ENCODE assay signal across 8 cellular contexts in genomic region chr1:39902121-39902807, GRCh38. TPM values are rescaled to one million over a fixed set of nuclear protein-coding genes. Genes with fewer than 3 reads are reported as not detected.
DNase-seq lines count a peak whose midpoint lies in the region; ATAC-seq lines count a peak whose summit lies in the region.

No MANE protein-coding gene starts in this region.

- H3K4me3 ChIP-seq in ectodermal cell (ENCODE audit: insufficient read depth, low read depth, low read length), result peak overlapping the region; percentile 81

- H3K9me3 ChIP-seq in ectodermal cell (ENCODE audit: control insufficient read depth, low read length), result no peaks in the 10 kb centered on the region

- H3K27ac ChIP-seq in ectodermal cell (ENCODE audit: insufficient read depth, low read depth, low read length, poor library complexity, severe bottlenecking), result no peak overlapping the region

- DNase-seq in NCI-H2227 (lab: John Stamatoyannopoulos, UW; ENCODE audit: unreplicated experiment), result peak; percentile 84
- peak; percentile 32 to 37 for DNase-seq in activated CD4-positive, alpha-beta T cell treated with anti-CD3 and anti-CD28 coated beads, Interleukin-2, amount 50 U/mL, for 24 hours (ENCODE audit: low read depth in 1 of 2, low spot score in 1 of 2)
- DNase-seq in medulla oblongata (ENCODE audit: extremely low spot score), result peak; percentile 55
- peak; percentile 32 for DNase-seq in stimulated activated CD8-positive, alpha-beta memory T cell treated with anti-CD3 and anti-CD28 coated beads, Interleukin-15, amount 100 ng/mL, for 1 hour (ENCODE audit: low read depth)

- peaks cover 14% of the 10 kb centered on the region for H3K4me1 ChIP-seq in ectodermal cell (ENCODE audit: control insufficient read depth, insufficient read depth, low read length)

- no peaks in the 10 kb centered on the region for H3K36me3 ChIP-seq in ectodermal cell (ENCODE audit: control insufficient read depth, insufficient read depth, low read length)

- WGBS in ectodermal cell, 2 experiments, result 5 to 7% methylated on average over 46 of the region's 46 CpGs

- peaks cover 20% of the 10 kb centered on the region for H3K27me3 ChIP-seq in ectodermal cell (ENCODE audit: control insufficient read depth, insufficient read depth, low read length, poor library complexity, severe bottlenecking)

- ATAC-seq in GM18511 (IDR thresholded peaks at IDR 0.05; ENCODE audit: unreplicated experiment) (peak; percentile 72), HG02938 (IDR thresholded peaks at IDR 0.05; ENCODE audit: unreplicated experiment) (peak; percentile 53), GM18870 (IDR thresholded peaks at IDR 0.05; ENCODE audit: unreplicated experiment) (no peak)

RNA-seq across cellular contexts. Expression of gene MYCL, which starts 0.5 kb away (rescaled TPM):
- 48.7 TPM for polyA plus RNA-seq in ectodermal cell (2013, experiment 1 of 4)
- 63.9 TPM for polyA plus RNA-seq in ectodermal cell (2013, experiment 2 of 4)
- 49.1 TPM for polyA plus RNA-seq in ectodermal cell (2013, experiment 3 of 4)
- polyA plus RNA-seq in ectodermal cell (2013, experiment 4 of 4), result 56.8 TPM

RNA-seq across cellular contexts. Expression of gene TRIT1, which starts 19.0 kb away (rescaled TPM):
- polyA plus RNA-seq in ectodermal cell (2013, experiment 1 of 4), result 42.0 TPM
- 51.9 TPM for polyA plus RNA-seq in ectodermal cell (2013, experiment 2 of 4)
- polyA plus RNA-seq in ectodermal cell (2013, experiment 3 of 4), result 44.7 TPM
- 46.4 TPM for polyA plus RNA-seq in ectodermal cell (2013, experiment 4 of 4)

RNA-seq across cellular contexts. Expression of gene MFSD2A, which starts 52.7 kb away (rescaled TPM):
- 2.5 TPM for polyA plus RNA-seq in ectodermal cell (2013, experiment 1 of 4)
- polyA plus RNA-seq in ectodermal cell (2013, experiment 2 of 4), result 1.5 TPM
- polyA plus RNA-seq in ectodermal cell (2013, experiment 3 of 4), result 2.3 TPM
- 2.4 TPM for polyA plus RNA-seq in ectodermal cell (2013, experiment 4 of 4)

Comparison
In these comparisons a context has a peak if more than half of its experiments do, and no peak if none do; other contexts are left out.
1. DNase-seq: peak in every context shown above with its lines; median percentile 84 in NCI-H2227; 55 in medulla oblongata; 34 in activated CD4-positive, alpha-beta T cell treated with anti-CD3 and anti-CD28 coated beads, Interleukin-2, amount 50 U/mL, for 24 hours; 32 in stimulated activated CD8-positive, alpha-beta memory T cell treated with anti-CD3 and anti-CD28 coated beads, Interleukin-15, amount 100 ng/mL, for 1 hour.